8 cellular contexts compared by ENCODE assay signal in the genomic region with DNA sequence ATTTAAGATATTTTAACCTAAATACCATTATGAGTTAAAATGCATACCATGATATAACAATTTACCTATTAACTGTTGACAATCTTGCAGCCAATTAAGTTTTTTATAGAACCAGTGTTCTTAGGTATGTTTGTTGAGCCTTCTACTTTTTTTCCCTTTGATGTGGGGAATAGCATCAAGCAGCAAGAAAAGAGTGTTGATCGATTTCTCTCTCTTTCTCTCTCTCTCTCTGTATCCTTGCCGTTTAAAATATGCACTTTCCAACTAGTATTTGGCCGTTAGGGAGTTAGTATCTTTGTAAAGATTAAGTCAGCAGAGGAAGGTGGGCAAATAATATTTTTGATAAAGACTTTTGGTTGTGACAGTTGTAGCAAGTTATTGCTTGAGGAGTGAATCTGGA. TPM values are rescaled to one million over a fixed set of nuclear protein-coding genes. Genes with fewer than 3 reads are reported as not detected.
DNase-seq lines count a peak whose midpoint lies in the region; TF ChIP-seq lines count a peak whose summit lies in the region.

No MANE protein-coding gene starts in this region.

- TF ChIP-seq CTCF in GM12864 (IDR thresholded peaks at IDR 0.05; ENCODE audit: low read depth, low read length, missing control alignments), result no peak
- no peak for TF ChIP-seq CTCF in epithelial cell of proximal tubule (conservative IDR thresholded peaks at IDR 0.05; ENCODE audit: low read depth, low read length)
- TF ChIP-seq CTCF in retinal pigment epithelial cell (conservative IDR thresholded peaks at IDR 0.05; ENCODE audit: low read depth, low read length), result no peak
- no peak for TF ChIP-seq CTCF in BE2C (IDR thresholded peaks at IDR 0.05; ENCODE audit: low read depth, low read length)

- peak overlapping the region; percentile 97 for H3K9ac ChIP-seq in SK-N-MC (ENCODE audit: insufficient read length)

- H3K9me3 ChIP-seq in SK-N-MC (ENCODE audit: low read depth, low read length) (no peaks in the 10 kb centered on the region), BE2C (no peaks in the 10 kb centered on the region)

- peaks cover 6% of the 10 kb centered on the region for H3K4me1 ChIP-seq in BE2C

- no peaks in the 10 kb centered on the region for H3K27me3 ChIP-seq in BE2C

- H3K36me3 ChIP-seq in SK-N-MC (ENCODE audit: insufficient read depth, low read length) (peaks cover 59% of the 10 kb centered on the region), BE2C (peaks cover 35% of the 10 kb centered on the region)

- H3K4me3 ChIP-seq in GM12864 (ENCODE audit: low read depth, low read length) (peak overlapping the region; percentile 19; the same call in 1 of the 2 replicates), SK-N-MC (peak overlapping the region; percentile 92), epithelial cell of proximal tubule (ENCODE audit: low read depth, low read length) (peak overlapping the region; percentile 59), retinal pigment epithelial cell (ENCODE audit: low read length) (peak overlapping the region; percentile 9), BE2C (ENCODE audit: low read depth, low read length) (no peak overlapping the region)

- intact Hi-C loops in posterior vena cava (cut with DNase I), result loop anchor here in 1 of 2 donors (1.0 kb wide), 1 partner anchor 9 kb away; no protein-coding TSS in a partner anchor

- H3K27ac ChIP-seq in SK-N-MC, result peak overlapping the region; percentile 96

- DNase-seq in GM12864 (ENCODE audit: low read depth) (no peak), SK-N-MC (ENCODE audit: low read depth, low spot score) (no peak), epithelial cell of proximal tubule (ENCODE audit: low read depth) (no peak), retinal pigment epithelial cell (ENCODE audit: low read depth) (no peak), posterior vena cava (ENCODE audit: low spot score) (no peak), BE2C (no peak), HuH-7 (ENCODE audit: low spot score) (no peak)
- no peak for DNase-seq in effector CD8-positive, alpha-beta T cell (lab: John Stamatoyannopoulos, UW)

RNA-seq across cellular contexts. Expression of a gene that starts 5.9 kb away (rescaled TPM):
- total RNA-seq in epithelial cell of proximal tubule (19.5 and 26.5 TPM in 2 replicates), posterior vena cava (100 to 1,000 TPM in 1 of 2 donors, 10 to 100 TPM in 1; 94.5 to 104 TPM)
- polyA plus RNA-seq in BE2C (2012; ENCODE audit: insufficient read depth, insufficient read length, low read depth), result 77.7 TPM
